ENCODE assay signal across 18 cellular contexts in genomic region chr3:171333784-171334464, GRCh38.
A peak's percentile ranks its signal among the peaks of the same experiment; 100 is the strongest.
DNase-seq lines count a peak whose midpoint lies in the region; ATAC-seq, FAIRE-seq and TF ChIP-seq lines count a peak whose summit lies in the region.
"Had no signal": no experiment of that assay in that cellular context is flagged by ENCODE, and none has a peak within 500 bp of the region (broad histone marks: within the 10 kb centered on the region; RNA-seq: fewer than 3 reads in every experiment).

No MANE protein-coding gene starts in this region.

- H3K4me1 Mint-ChIP-seq in GM23338: peaks cover 56% of the 10 kb centered on the region

- no peak overlapping the region for H3K4me2 ChIP-seq in GM23338
- H3K4me2 ChIP-seq in K562 (ENCODE audit: insufficient read depth, low read length): peak overlapping the region; percentile 72
- H3K4me2 ChIP-seq: PC-9 had no signal

- H4K20me1 ChIP-seq in GM23338 (replicated peaks; ENCODE audit: insufficient read depth) (no peaks in the 10 kb centered on the region), K562 (replicated peaks; ENCODE audit: control insufficient read depth, insufficient read depth, low read length) (no peaks in the 10 kb centered on the region)

- intact Hi-C loops in K562 (cut with micrococcal nuclease) (loop anchor here (5.0 kb wide), 1 partner anchor 233 kb away; no protein-coding TSS in a partner anchor), left ventricle myocardium superior (cut with micrococcal nuclease) (loop anchor here (10.0 kb wide), 1 partner anchor 411 kb away; no protein-coding TSS in a partner anchor), gastrocnemius medialis (cut with DNase I; ENCODE audit: low total_unique reads) (loop anchor here (5.0 kb wide), 2 partner anchors 123 to 157 kb away; no protein-coding TSS in a partner anchor)

- no peak overlapping the region; the same call in 1 of the 2 replicates for H3K27ac Mint-ChIP-seq in GM23338
- H3K27ac Mint-ChIP-seq: activated B cell treated with CpG ODN at 0.5 μM for 24 hours had no signal

- TF ChIP-seq CTCF in GM23338 (conservative IDR thresholded peaks at IDR 0.05; ENCODE audit: low read depth in 2 of 2): no peak
- TF ChIP-seq CTCF in K562 (IDR thresholded peaks at IDR 0.05 in 2 of 3, conservative IDR thresholded peaks at IDR 0.05 in 1 of 3; ENCODE audit: insufficient read depth in 2 of 3, low read depth in 1 of 3, low read length in 3 of 3): no peak
- no peak for TF ChIP-seq CTCF in gastrocnemius medialis (IDR thresholded peaks at IDR 0.05 in 4 of 5, conservative IDR thresholded peaks at IDR 0.05 in 1 of 5)

- H3K9me1 ChIP-seq in K562 (ENCODE audit: control insufficient read depth, insufficient read depth, low read length): no peaks in the 10 kb centered on the region

- 37% methylated on average over 9 of the region's 9 CpGs for WGBS in K562 (ENCODE audit: insufficient coverage, low coverage, missing lambda C conversion rate)

- H3K27ac ChIP-seq in GM23338 (ENCODE audit: low read depth) (peak overlapping the region; percentile 32; the same call in 1 of the 2 replicates), K562 (ENCODE audit: extremely low read depth, low read depth, low read length) (peak overlapping the region; percentile 58), gastrocnemius medialis (peak overlapping the region; percentile 81 to 91 (median 86))
- H3K27ac ChIP-seq: PC-9 had no signal

- CTCF ChIA-PET in K562 (lab: Yijun Ruan, JAX; ENCODE audit: low intra/inter-chr PET ratio): no interaction called here

- FAIRE-seq in K562 (lab: Jason Lieb, UNC): peak; percentile 84

- H3K4me3 ChIP-seq in GM23338: no peak overlapping the region
- H3K4me3 ChIP-seq in K562: no peak overlapping the region
- H3K4me3 ChIP-seq in gastrocnemius medialis: no peak overlapping the region
- H3K4me3 ChIP-seq: PC-9 had no signal

- TF ChIP-seq RAD21 in K562 (CRISPR knock-in tag; conservative IDR thresholded peaks at IDR 0.05 in 1 of 2, IDR thresholded peaks at IDR 0.05 in 1 of 2): peak in 1 of 2 experiments; percentile 16; a peak in 2 of 4 replicates

- H3K4me1 ChIP-seq in GM23338 (ENCODE audit: insufficient read depth): peaks cover 40% of the 10 kb centered on the region
- H3K4me1 ChIP-seq in K562 (replicated peaks in 1 of 2; ENCODE audit: control insufficient read depth in 2 of 2, insufficient read depth in 2 of 2, low read length in 2 of 2): peaks cover 9 to 15% of the 10 kb centered on the region in 2 experiments; a peak in 3 of 5 replicates
- H3K4me1 ChIP-seq in gastrocnemius medialis: peaks cover 51 to 67% of the 10 kb centered on the region in 2 donors

- in situ Hi-C loops in K562 (cut with MboI) (no loop called here), gastrocnemius medialis (cut with MboI; ENCODE audit: low sequenced_read_pairs in 4 of 4) (no loop called here), KBM-7 (cut with MboI; ENCODE audit: low pct_unique_long_range_greater_than_20kb, low sequenced_read_pairs) (no loop called here)

- no TSS peak for BruUV-seq in K562 (replicated peaks; lab: Mats Ljungman, UMichigan)

- TF ChIP-seq POLR2A in K562 (conservative IDR thresholded peaks at IDR 0.05) (no peak), gastrocnemius medialis (IDR thresholded peaks at IDR 0.05) (no peak)

- no peak for TF ChIP-seq EP300 in K562 (IDR thresholded peaks at IDR 0.05; ENCODE audit: low read length)

- peaks cover 6% of the 10 kb centered on the region for H3K27me3 Mint-ChIP-seq in GM23338 (ENCODE audit: insufficient read depth, low read depth, poor library complexity)
- H3K27me3 Mint-ChIP-seq: activated B cell treated with CpG ODN at 0.5 μM for 24 hours had no signal

- POLR2A ChIA-PET in K562 (lab: Yijun Ruan, JAX): interaction anchor here (1.3 kb wide), 1 partner anchor 11 kb away, joined by 3 read pairs; no protein-coding TSS in a partner anchor

- H2AFZ ChIP-seq in GM23338 (no peak overlapping the region), K562 (ENCODE audit: low read depth, low read length) (peak overlapping the region; percentile 63)
- H2AFZ ChIP-seq: PC-9 had no signal

- H3K36me3 ChIP-seq in GM23338 (ENCODE audit: insufficient read depth) (no peaks in the 10 kb centered on the region), K562 (ENCODE audit: control insufficient read depth, insufficient read depth, low read length) (no peaks in the 10 kb centered on the region), gastrocnemius medialis (no peaks in the 10 kb centered on the region)

- H3K9ac ChIP-seq in K562 (ENCODE audit: insufficient read depth in 1 of 2, low read depth in 2 of 2, low read length in 2 of 2): peak overlapping the region; percentile 6 to 74; a peak in 2 of 4 replicates

- H3K79me2 ChIP-seq in GM23338 (replicated peaks; ENCODE audit: insufficient read depth) (peaks cover 26% of the 10 kb centered on the region), K562 (ENCODE audit: control insufficient read depth, insufficient read depth, low read length) (no peaks in the 10 kb centered on the region; the same call in 1 of the 3 replicates)

- H3K27me3 ChIP-seq in GM23338 (ENCODE audit: insufficient read depth): no peaks in the 10 kb centered on the region
- no peaks in the 10 kb centered on the region for H3K27me3 ChIP-seq in K562 (ENCODE audit: control insufficient read depth in 2 of 2, insufficient read depth in 2 of 2, low read length in 2 of 2)
- H3K27me3 ChIP-seq in gastrocnemius medialis: no peaks in the 10 kb centered on the region

- no peaks in the 10 kb centered on the region for H3F3A ChIP-seq in GM23338 (replicated peaks; ENCODE audit: low read depth)

- no peaks in the 10 kb centered on the region for H3K9me3 Mint-ChIP-seq in GM23338
- H3K9me3 Mint-ChIP-seq: activated B cell treated with CpG ODN at 0.5 μM for 24 hours had no signal

- ATAC-seq in GM23338 (no peak), K562 (peak; percentile 97), left ventricle myocardium superior (peak; percentile 42), gastrocnemius medialis (peak in 1 of 2 donors; percentile 35), HG02678 (IDR thresholded peaks at IDR 0.05; ENCODE audit: unreplicated experiment) (no peak), GM19455 (IDR thresholded peaks at IDR 0.05; ENCODE audit: unreplicated experiment) (no peak)

- DNase-seq in GM23338 (ENCODE audit: low spot score) (no peak), K562 (ENCODE audit: extremely low read depth in 1 of 4, low spot score in 3 of 4) (peak; percentile 26 to 78 (median 57)), left ventricle myocardium superior (no peak), gastrocnemius medialis (no peak), NCI-H524 treated with DMSO at 0.1 percent for 48 hours (lab: John Stamatoyannopoulos, UW) (no peak), KBM-7 (no peak)
- DNase-seq: activated B cell treated with CpG ODN at 0.5 μM for 24 hours; activated naive CD4-positive, alpha-beta T cell treated with anti-CD3 and anti-CD28 coated beads, Interleukin-2, amount 50 U/mL, for 16 hours; hypothalamus; Karpas-422; mammary epithelial cell; NCI-H146; NCI-H526 treated with DMSO at 0.1 percent for 48 hours; nucleus accumbens; PC-9; stimulated activated CD4-positive, alpha-beta T cell treated with anti-CD3 and anti-CD28 coated beads, Interleukin-12 subunit alpha, Interleukin-12 subunit beta, amount 100 ng/mL, for 4 hours had no signal

- no peaks in the 10 kb centered on the region for H3K9me2 ChIP-seq in GM23338 (ENCODE audit: insufficient read depth)

- no peak overlapping the region for H3K4me3 Mint-ChIP-seq in GM23338
- H3K4me3 Mint-ChIP-seq: activated B cell treated with CpG ODN at 0.5 μM for 24 hours had no signal

- 0 out of 3 replicates have a peak, but pooled peaks cover 1% of the 10 kb centered on the region for H3K36me3 Mint-ChIP-seq in GM23338 (ENCODE audit: low read depth)

- H3K9me3 ChIP-seq in K562 (replicated peaks; ENCODE audit: control insufficient read depth, insufficient read depth, low read depth, low read length) (no peaks in the 10 kb centered on the region), gastrocnemius medialis (no peaks in the 10 kb centered on the region)

TF ChIP-seq in K562, 482 proteins besides CTCF, POLR2A, EP300 and RAD21 (continues in another document):
- TF ChIP-seq MAFG (tag; conservative IDR thresholded peaks at IDR 0.05): peak; percentile 30; the same call in 1 of the 2 replicates
- TF ChIP-seq NR4A1 (CRISPR knock-in tag; IDR thresholded peaks at IDR 0.05): no peak
- no peak for TF ChIP-seq NR4A1 (tag; IDR thresholded peaks at IDR 0.05)
- no peak for TF ChIP-seq ATF1 (CRISPR knock-in tag; IDR thresholded peaks at IDR 0.05)
- TF ChIP-seq ATF1 (tag; IDR thresholded peaks at IDR 0.05): 0 out of 2 replicates have a peak, but pooled peaks have one; percentile 8
- TF ChIP-seq HDAC2 (IDR thresholded peaks at IDR 0.05): 0 out of 2 replicates have a peak, but pooled peaks have one; percentile 38
- TF ChIP-seq UBTF (IDR thresholded peaks at IDR 0.05; ENCODE audit: borderline replicate concordance in 1 of 2, low read depth in 2 of 2, low read length in 2 of 2): no peak

Comparison
In these comparisons a context has a peak if more than half of its experiments do, and no peak if none do; other contexts are left out.
1. ATAC-seq: peak in K562 (single experiment) and left ventricle myocardium superior (single experiment); none in GM23338 (single experiment), HG02678 (single experiment) and GM19455 (single experiment).
2. DNase-seq: peak in K562 (4 of 4); none in GM23338 (single experiment), left ventricle myocardium superior (single experiment), gastrocnemius medialis (0 of 2), NCI-H524 treated with DMSO at 0.1 percent for 48 hours (single experiment) and KBM-7 (single experiment).
3. H3K27ac ChIP-seq: peak in every context shown above with its lines; median percentile 86 in gastrocnemius medialis; 58 in K562; 32 in GM23338.